ENCODE assay signal across 17 cellular contexts in genomic region chr2:38167968-38168350, GRCh38.
"Had no signal": no experiment of that assay in that cellular context is flagged by ENCODE, and none has a peak within 500 bp of the region (broad histone marks: within the 10 kb centered on the region; RNA-seq: fewer than 3 reads in every experiment).

No MANE protein-coding gene starts in this region.

- H3K27me3 ChIP-seq: cardiac muscle cell, gastrocnemius medialis, heart left ventricle, pancreas had no signal

- H3K36me3 ChIP-seq: cardiac muscle cell, gastrocnemius medialis, heart left ventricle, pancreas had no signal

- H3K9me3 ChIP-seq: gastrocnemius medialis, pancreas had no signal

- H3K4me3 ChIP-seq: cardiac muscle cell, gastrocnemius medialis, heart left ventricle, pancreas had no signal

- H3K4me1 ChIP-seq: gastrocnemius medialis, heart left ventricle, pancreas had no signal

- ATAC-seq: activated CD4-positive, alpha-beta T cell treated with anti-CD3 and anti-CD28 coated beads for 36 hours; effector memory CD8-positive, alpha-beta T cell; gastrocnemius medialis; heart left ventricle; naive thymus-derived CD8-positive, alpha-beta T cell; SK-N-SH treated with all-trans-retinoic acid at 6 μM for 48 hours; T-cell; WTC11 had no signal

- H3K27ac ChIP-seq: cardiac muscle cell had no signal

- DNase-seq: activated CD4-positive, alpha-beta memory T cell treated with anti-CD3 and anti-CD28 coated beads for 36 hours; activated CD4-positive, alpha-beta T cell treated with anti-CD3 and anti-CD28 coated beads for 36 hours; activated gamma-delta T cell treated with Interleukin-2 at 50 U/mL for 16 hours; activated T-cell treated with anti-CD3 and anti-CD28 coated beads for 4 hours; dermis blood vessel endothelial cell; effector memory CD8-positive, alpha-beta T cell; gastrocnemius medialis; heart left ventricle; naive thymus-derived CD8-positive, alpha-beta T cell; stimulated activated CD4-positive, alpha-beta T cell treated with anti-CD3 and anti-CD28 coated beads, Interleukin-2, amount 100 ng/mL, for 24 hours; stimulated activated naive CD4-positive, alpha-beta T cell treated with Interleukin-2 at 50 U/mL for 16 hours; substantia nigra; T-cell had no signal
